Comparison of ENCODE assay signal across 10 cellular contexts in the genomic region with DNA sequence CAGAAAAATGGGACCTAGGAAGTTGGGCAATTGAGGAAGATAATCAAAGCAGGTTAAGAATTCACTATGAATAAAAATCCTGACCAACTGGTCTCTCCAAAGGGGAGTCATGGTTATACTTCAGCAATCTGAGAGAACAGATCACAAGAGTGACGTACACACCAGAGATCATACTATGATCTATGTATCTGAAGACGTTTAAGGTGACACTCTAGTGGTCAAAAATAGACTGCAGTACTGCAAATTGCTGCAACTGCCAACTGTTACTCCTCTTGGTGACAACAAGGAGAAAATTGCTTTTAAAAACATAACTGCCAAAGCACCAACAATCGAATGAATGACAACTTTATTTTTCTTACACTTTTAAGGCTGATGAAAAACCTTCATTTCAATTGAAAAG. TPM values are rescaled to one million over a fixed set of nuclear protein-coding genes. Genes with fewer than 3 reads are reported as not detected.
DNase-seq lines count a peak whose midpoint lies in the region; FAIRE-seq and TF ChIP-seq lines count a peak whose summit lies in the region.
"Had no signal": no experiment of that assay in that cellular context is flagged by ENCODE, and none has a peak within 500 bp of the region (broad histone marks: within the 10 kb centered on the region; RNA-seq: fewer than 3 reads in every experiment).

No MANE protein-coding gene starts in this region.

- H3K9me3 ChIP-seq in endothelial cell of umbilical vein (replicated peaks; ENCODE audit: control insufficient read depth, insufficient read depth, low read length) (no peaks in the 10 kb centered on the region), stomach (no peaks in the 10 kb centered on the region)

- H3K36me3 ChIP-seq in endothelial cell of umbilical vein (ENCODE audit: control insufficient read depth in 2 of 2, extremely low read depth in 1 of 2, insufficient read depth in 2 of 2, low read length in 2 of 2) (peaks cover 8 to 9% of the 10 kb centered on the region in 2 experiments), stomach (peaks cover 8 to 65% (median 50%) of the 10 kb centered on the region in 4 donors)

- 62 to 64% (median 63%) methylated on average over 3 of the region's 3 CpGs for WGBS in stomach, 5 donors

- TF ChIP-seq CTCF in 22Rv1 (IDR thresholded peaks at IDR 0.05) (peak; percentile 29), endothelial cell of umbilical vein (IDR thresholded peaks at IDR 0.05; ENCODE audit: extremely low read depth in 1 of 2, insufficient read depth in 1 of 2, low read depth in 1 of 2, low read length in 2 of 2) (peak; percentile 10 to 24), stomach (IDR thresholded peaks at IDR 0.05) (peak in 2 of 7 experiments; percentile 13 to 17)

- CTCF ChIA-PET in endothelial cell of umbilical vein (lab: Charles Lee): no interaction called here

- peaks cover 2% of the 10 kb centered on the region for H4K20me1 ChIP-seq in endothelial cell of umbilical vein (replicated peaks; ENCODE audit: control insufficient read depth, extremely low read depth, insufficient read depth, low read length)

- no peak overlapping the region for H3K9ac ChIP-seq in endothelial cell of umbilical vein (replicated peaks; ENCODE audit: extremely low read depth, insufficient read depth, low read length)
- H3K9ac ChIP-seq: parathyroid adenoma had no signal

- H3K27me3 ChIP-seq in endothelial cell of umbilical vein (ENCODE audit: control insufficient read depth in 2 of 2, insufficient read depth in 2 of 2, low read length in 2 of 2) (no peaks in the 10 kb centered on the region), stomach (no peaks in the 10 kb centered on the region)

- intact Hi-C loops in endothelial cell of umbilical vein (cut with micrococcal nuclease): no loop called here
- intact Hi-C loops in stomach (cut with DNase I; ENCODE audit: low total_unique reads): loop anchor here (10.0 kb wide), 1 partner anchor 270 kb away; the partner anchor contains the start of gene SLC30A5

- no peak for TF ChIP-seq EP300 in stomach (IDR thresholded peaks at IDR 0.05)

- H3K4me1 ChIP-seq in endothelial cell of umbilical vein (ENCODE audit: control insufficient read depth, extremely low read depth, insufficient read depth, low read length): peaks cover 6% of the 10 kb centered on the region
- peaks cover 0 to 30% (median 19%) of the 10 kb centered on the region in 4 donors for H3K4me1 ChIP-seq in stomach

- dilution Hi-C loops in endothelial cell of umbilical vein (cut with MboI; ENCODE audit: extremely low pct_ligation_motif_present, low sequenced_read_pairs): no loop called here

- no peaks in the 10 kb centered on the region for H3K9me1 ChIP-seq in endothelial cell of umbilical vein (replicated peaks; ENCODE audit: control insufficient read depth, extremely low read depth, insufficient read depth, low read length)

- H3K4me2 ChIP-seq in endothelial cell of umbilical vein (ENCODE audit: insufficient read depth, low read length): no peak overlapping the region

- peak; percentile 69 for FAIRE-seq in endothelial cell of umbilical vein (lab: Jason Lieb, UNC)

- peak; percentile 48 for DNase-seq in ELR (ENCODE audit: low read depth)
- DNase-seq in NAMALWA (ENCODE audit: low spot score): peak; percentile 79
- DNase-seq in endothelial cell of umbilical vein (ENCODE audit: low read depth, low spot score): no peak
- DNase-seq in amniotic stem cell (lab: John Stamatoyannopoulos, UW): no peak
- no peak for DNase-seq in stomach
- DNase-seq in NCI-H2029 treated with DMSO at 0.1 percent for 48 hours (lab: John Stamatoyannopoulos, UW): no peak
- DNase-seq in NCI-H187 (lab: John Stamatoyannopoulos, UW): no peak
- DNase-seq: activated naive CD4-positive, alpha-beta T cell treated with Interleukin-2 at 50 U/mL for 16 hours had no signal

- BruUV-seq in endothelial cell of umbilical vein (replicated peaks; lab: Mats Ljungman, UMichigan): no TSS peak

- peaks cover 66% of the 10 kb centered on the region for H3K79me2 ChIP-seq in endothelial cell of umbilical vein (ENCODE audit: control insufficient read depth, insufficient read depth, low read length)

- H3K4me3 ChIP-seq in endothelial cell of umbilical vein (replicated peaks in 1 of 3; ENCODE audit: insufficient read depth in 1 of 3, low read depth in 1 of 3, low read length in 3 of 3): no peak overlapping the region
- no peak overlapping the region for H3K4me3 ChIP-seq in stomach

- H2AFZ ChIP-seq in endothelial cell of umbilical vein (ENCODE audit: low read depth, low read length): no peak overlapping the region
- H2AFZ ChIP-seq: parathyroid adenoma had no signal

- POLR2A ChIA-PET in endothelial cell of umbilical vein (lab: Charles Lee): no interaction called here

- no peak overlapping the region for H3K27ac ChIP-seq in 22Rv1
- H3K27ac ChIP-seq in endothelial cell of umbilical vein (ENCODE audit: insufficient read depth, low read depth, low read length): no peak overlapping the region
- no peak overlapping the region for H3K27ac ChIP-seq in stomach
- H3K27ac ChIP-seq: parathyroid adenoma had no signal

- no peak for TF ChIP-seq POLR2A in endothelial cell of umbilical vein (IDR thresholded peaks at IDR 0.05; ENCODE audit: low read depth, low read length)
- no peak for TF ChIP-seq POLR2A in stomach (IDR thresholded peaks at IDR 0.05)

TF ChIP-seq in endothelial cell of umbilical vein, 7 proteins besides CTCF, POLR2A, EP300 and RAD21 (continues in another document):
- TF ChIP-seq JUN (IDR thresholded peaks at IDR 0.05; ENCODE audit: borderline replicate concordance, insufficient read depth, insufficient read length, low read depth): no peak
- no peak for TF ChIP-seq MAX (IDR thresholded peaks at IDR 0.05; ENCODE audit: insufficient read depth, insufficient read length)

RNA-seq across cellular contexts. Expression of gene AK6, which starts 4.9 kb away (rescaled TPM):
- total RNA-seq in endothelial cell of umbilical vein (30.1 and 37.0 TPM in 2 replicates), stomach (10 to 100 TPM in 3 of 5 donors, not detected in 2; 17.5 to 42.0 (median 32.7) TPM)
- polyA plus RNA-seq in endothelial cell of umbilical vein (6.6 and 13.2 TPM in 2 replicates), stomach (10 to 100 TPM; 40.8 to 45.4 (median 44.2) TPM)
- polyA plus RNA-seq in endothelial cell of umbilical vein (2011; cell fraction: cytosol; rRNA removed): 22.1 and 25.5 TPM in 2 replicates
- polyA plus RNA-seq in endothelial cell of umbilical vein (2011; cell fraction: nucleus; rRNA removed): 9.4 and 17.6 TPM in 2 replicates
- polyA plus RNA-seq in endothelial cell of umbilical vein (2012): 47.9 and 80.3 TPM in 2 replicates
- 4.9 and 6.1 TPM in 2 replicates for polyA minus RNA-seq in endothelial cell of umbilical vein
- 8.3 TPM for polyA minus RNA-seq in endothelial cell of umbilical vein (2011; cell fraction: cytosol; rRNA and poly(A)+ RNA removed)
- polyA minus RNA-seq in endothelial cell of umbilical vein (2011; cell fraction: nucleus; rRNA and poly(A)+ RNA removed): 2.3 and 7.0 TPM in 2 replicates

RNA-seq across cellular contexts. Expression of gene TAF9, which starts 4.9 kb away (rescaled TPM):
- 67.6 and 67.8 TPM in 2 replicates for total RNA-seq in endothelial cell of umbilical vein
- polyA plus RNA-seq in endothelial cell of umbilical vein: 84.8 and 94.2 TPM in 2 replicates
- polyA plus RNA-seq in endothelial cell of umbilical vein (2011; cell fraction: cytosol; rRNA removed): 135 and 140 TPM in 2 replicates
- polyA plus RNA-seq in endothelial cell of umbilical vein (2011; cell fraction: nucleus; rRNA removed): 76.7 and 81.3 TPM in 2 replicates
- 77.7 and 111 TPM in 2 replicates for polyA plus RNA-seq in endothelial cell of umbilical vein (2012)
- polyA minus RNA-seq in endothelial cell of umbilical vein: 60.7 and 62.0 TPM in 2 replicates
- 60.0 TPM for polyA minus RNA-seq in endothelial cell of umbilical vein (2011; cell fraction: cytosol; rRNA and poly(A)+ RNA removed)
- polyA minus RNA-seq in endothelial cell of umbilical vein (2011; cell fraction: nucleus; rRNA and poly(A)+ RNA removed): 35.7 and 59.9 TPM in 2 replicates
- total RNA-seq in stomach: 10 to 100 TPM in 2 of 5 donors, 1 to 10 TPM in 3; 1.2 to 54.2 (median 8.5) TPM
- 10 to 100 TPM; 52.5 to 77.9 (median 64.4) TPM for polyA plus RNA-seq in stomach

RNA-seq across cellular contexts. Expression of gene RAD17, which starts 5.2 kb away (rescaled TPM):
- 18.4 and 21.9 TPM in 2 replicates for total RNA-seq in endothelial cell of umbilical vein
- 9.5 and 10.1 TPM in 2 replicates for polyA plus RNA-seq in endothelial cell of umbilical vein
- polyA plus RNA-seq in endothelial cell of umbilical vein (2011; cell fraction: cytosol; rRNA removed): 10.6 and 10.9 TPM in 2 replicates
- polyA plus RNA-seq in endothelial cell of umbilical vein (2011; cell fraction: nucleus; rRNA removed): 28.1 and 32.5 TPM in 2 replicates
- 14.8 and 16.5 TPM in 2 replicates for polyA plus RNA-seq in endothelial cell of umbilical vein (2012)
- 24.4 and 27.9 TPM in 2 replicates for polyA minus RNA-seq in endothelial cell of umbilical vein
- 11.9 TPM for polyA minus RNA-seq in endothelial cell of umbilical vein (2011; cell fraction: cytosol; rRNA and poly(A)+ RNA removed)
- 28.0 and 28.5 TPM in 2 replicates for polyA minus RNA-seq in endothelial cell of umbilical vein (2011; cell fraction: nucleus; rRNA and poly(A)+ RNA removed)
- total RNA-seq in stomach: 10 to 100 TPM; 11.1 to 42.5 (median 30.3) TPM
- polyA plus RNA-seq in stomach: 10 to 100 TPM in 2 of 3 donors, 1 to 10 TPM in 1; 9.4 to 13.1 (median 11.5) TPM

RNA-seq across cellular contexts. Expression of gene CCDC125, which starts 31.8 kb away (rescaled TPM):
- total RNA-seq in endothelial cell of umbilical vein (5.3 and 6.2 TPM in 2 replicates), stomach (10 to 100 TPM in 3 of 5 donors, 1 to 10 TPM in 2; 7.6 to 26.3 (median 17.4) TPM)
- polyA plus RNA-seq in endothelial cell of umbilical vein (1.1 and 1.5 TPM in 2 replicates), stomach (10 to 100 TPM in 1 of 3 donors, 1 to 10 TPM in 2; 4.4 to 11.9 (median 5.0) TPM)
- polyA plus RNA-seq in endothelial cell of umbilical vein (2011; cell fraction: cytosol; rRNA removed): 1.4 and 1.6 TPM in 2 replicates
- 6.6 and 7.8 TPM in 2 replicates for polyA plus RNA-seq in endothelial cell of umbilical vein (2011; cell fraction: nucleus; rRNA removed)
- 4.7 TPM in 2 replicates for polyA plus RNA-seq in endothelial cell of umbilical vein (2012)
- polyA minus RNA-seq in endothelial cell of umbilical vein: 2.0 and 2.9 TPM in 2 replicates
- polyA minus RNA-seq in endothelial cell of umbilical vein (2011; cell fraction: cytosol; rRNA and poly(A)+ RNA removed): 4.3 TPM
- polyA minus RNA-seq in endothelial cell of umbilical vein (2011; cell fraction: nucleus; rRNA and poly(A)+ RNA removed): 2.8 and 4.1 TPM in 2 replicates

RNA-seq across cellular contexts. Expression of gene MARVELD2, which starts 50.5 kb away (rescaled TPM):
- total RNA-seq in endothelial cell of umbilical vein (6.7 and 7.1 TPM in 2 replicates), stomach (10 to 100 TPM in 4 of 5 donors, 1 to 10 TPM in 1; 5.3 to 37.1 (median 20.6) TPM)
- polyA plus RNA-seq in endothelial cell of umbilical vein (5.3 and 5.7 TPM in 2 replicates), stomach (1 to 10 TPM; 3.7 to 4.0 (median 3.8) TPM)
- 3.2 and 3.6 TPM in 2 replicates for polyA plus RNA-seq in endothelial cell of umbilical vein (2011; cell fraction: cytosol; rRNA removed)
- polyA plus RNA-seq in endothelial cell of umbilical vein (2011; cell fraction: nucleus; rRNA removed): 1.8 and 2.2 TPM in 2 replicates
- 1.4 and 2.1 TPM in 2 replicates for polyA plus RNA-seq in endothelial cell of umbilical vein (2012)
- 16.1 and 20.0 TPM in 2 replicates for polyA minus RNA-seq in endothelial cell of umbilical vein
- 13.5 TPM for polyA minus RNA-seq in endothelial cell of umbilical vein (2011; cell fraction: cytosol; rRNA and poly(A)+ RNA removed)
- polyA minus RNA-seq in endothelial cell of umbilical vein (2011; cell fraction: nucleus; rRNA and poly(A)+ RNA removed): 3.7 and 3.8 TPM in 2 replicates

Comparison
In these comparisons a context has a peak if more than half of its experiments do, and no peak if none do; other contexts are left out.
1. DNase-seq: peak in ELR (single experiment) and NAMALWA (single experiment); none in endothelial cell of umbilical vein (single experiment), amniotic stem cell (single experiment), stomach (single experiment), NCI-H2029 treated with DMSO at 0.1 percent for 48 hours (single experiment) and NCI-H187 (0 of 2).